In genomic region chr6:41675992-41676391, GRCh38 we compare ENCODE assay signal across 22 cellular contexts. TPM values are rescaled to one million over a fixed set of nuclear protein-coding genes. Genes with fewer than 3 reads are reported as not detected.
"Had no signal": no experiment of that assay in that cellular context is flagged by ENCODE, and none has a peak within 500 bp of the region (broad histone marks: within the 10 kb centered on the region; RNA-seq: fewer than 3 reads in every experiment).

No MANE protein-coding gene starts in this region.

- H3K9me3 Mint-ChIP-seq: activated CD4-positive, alpha-beta memory T cell treated with anti-CD3 and anti-CD28 coated beads, Interleukin-2, amount 10 ng/mL, durations not matched to agents 7 days and 5 days; activated CD4-positive, alpha-beta T cell treated with anti-CD3 and anti-CD28 coated beads, Interleukin-2, amount 10 ng/mL, durations not matched to agents 7 days and 5 days; activated naive CD4-positive, alpha-beta T cell treated with anti-CD3 and anti-CD28 coated beads, Interleukin-2, amount 50 U/mL, for 24 hours; activated naive CD8-positive, alpha-beta T cell treated with anti-CD3 and anti-CD28 coated beads, Interleukin-2, amount 50 U/mL, for 24 hours; activated T-cell treated with anti-CD3 and anti-CD28 coated beads, Interleukin-2, amount 50 U/mL, for 4 hours; activated T-helper 2 cell treated with anti-CD3 and anti-CD28 coated beads, Interferon-gamma antibody, Interleukin-2, Interleukin-4, amounts not matched to agents 10 μg/mL and 5 μg/mL and 100 μg/mL, durations not matched to agents 14 hours and 24 hours and 36 hours; mesothelial cell of epicardium; neural progenitor cell had no signal

- H3K4me1 Mint-ChIP-seq: activated CD4-positive, alpha-beta memory T cell treated with anti-CD3 and anti-CD28 coated beads, Interleukin-2, amount 10 ng/mL, durations not matched to agents 7 days and 5 days; activated CD4-positive, alpha-beta T cell treated with anti-CD3 and anti-CD28 coated beads, Interleukin-2, amount 10 ng/mL, durations not matched to agents 7 days and 5 days; activated naive CD4-positive, alpha-beta T cell treated with anti-CD3 and anti-CD28 coated beads, Interleukin-2, amount 50 U/mL, for 24 hours; activated naive CD8-positive, alpha-beta T cell treated with anti-CD3 and anti-CD28 coated beads, Interleukin-2, amount 50 U/mL, for 24 hours; naive thymus-derived CD4-positive, alpha-beta T cell had no signal

- DNase-seq: activated CD4-positive, alpha-beta memory T cell treated with anti-CD3 and anti-CD28 coated beads, Interleukin-2, amount 10 ng/mL, durations not matched to agents 7 days and 5 days; activated CD4-positive, alpha-beta T cell treated with anti-CD3 and anti-CD28 coated beads, Interleukin-2, amount 10 ng/mL, durations not matched to agents 7 days and 5 days; activated CD4-positive, CD25-positive, alpha-beta regulatory T cell treated with anti-CD3 and anti-CD28 coated beads, Interleukin-2, amount 50 U/mL, for 72 hours; activated naive CD8-positive, alpha-beta T cell treated with anti-CD3 and anti-CD28 coated beads, Interleukin-2, amount 50 U/mL, for 24 hours; activated T-cell treated with anti-CD3 and anti-CD28 coated beads, Interleukin-2, amount 50 U/mL, for 4 hours; amygdala; caudate nucleus; foreskin keratinocyte; mammary epithelial cell; naive thymus-derived CD4-positive, alpha-beta T cell; occipital lobe; stimulated activated naive CD4-positive, alpha-beta T cell had no signal

- H3K9me3 ChIP-seq: spleen, suprapubic skin, tibial artery had no signal

- H3K9ac ChIP-seq: neural progenitor cell had no signal

- H3K36me3 Mint-ChIP-seq: activated naive CD4-positive, alpha-beta T cell treated with anti-CD3 and anti-CD28 coated beads, Interleukin-2, amount 50 U/mL, for 24 hours; mesothelial cell of epicardium; naive thymus-derived CD4-positive, alpha-beta T cell; neural progenitor cell had no signal

- H3K4me2 ChIP-seq: neural progenitor cell had no signal

- H3K27me3 ChIP-seq: neural progenitor cell, suprapubic skin had no signal

- H2AFZ ChIP-seq: neural progenitor cell had no signal

- H3K4me3 ChIP-seq: neural progenitor cell, spleen, suprapubic skin, tibial artery had no signal

- ATAC-seq: activated naive CD8-positive, alpha-beta T cell treated with anti-CD3 and anti-CD28 coated beads, Interleukin-2, amount 50 U/mL, for 24 hours; activated T-cell treated with anti-CD3 and anti-CD28 coated beads, Interleukin-2, amount 50 U/mL, for 4 hours; esophagus mucosa; foreskin keratinocyte had no signal

- H3K27ac ChIP-seq: foreskin keratinocyte, neural progenitor cell, spleen, suprapubic skin, tibial artery, VCaP had no signal

- H3K4me3 Mint-ChIP-seq: activated CD4-positive, alpha-beta memory T cell treated with anti-CD3 and anti-CD28 coated beads, Interleukin-2, amount 10 ng/mL, durations not matched to agents 7 days and 5 days; activated CD4-positive, alpha-beta T cell treated with anti-CD3 and anti-CD28 coated beads, Interleukin-2, amount 10 ng/mL, durations not matched to agents 7 days and 5 days; activated naive CD4-positive, alpha-beta T cell treated with anti-CD3 and anti-CD28 coated beads, Interleukin-2, amount 50 U/mL, for 24 hours; activated naive CD8-positive, alpha-beta T cell treated with anti-CD3 and anti-CD28 coated beads, Interleukin-2, amount 50 U/mL, for 24 hours; activated T-cell treated with anti-CD3 and anti-CD28 coated beads, Interleukin-2, amount 50 U/mL, for 4 hours; mesothelial cell of epicardium; naive thymus-derived CD4-positive, alpha-beta T cell; neural progenitor cell had no signal

- H3K27ac Mint-ChIP-seq: activated CD4-positive, alpha-beta memory T cell treated with anti-CD3 and anti-CD28 coated beads, Interleukin-2, amount 10 ng/mL, durations not matched to agents 7 days and 5 days; activated CD4-positive, alpha-beta T cell treated with anti-CD3 and anti-CD28 coated beads, Interleukin-2, amount 10 ng/mL, durations not matched to agents 7 days and 5 days; activated naive CD4-positive, alpha-beta T cell treated with anti-CD3 and anti-CD28 coated beads, Interleukin-2, amount 50 U/mL, for 24 hours; activated naive CD8-positive, alpha-beta T cell treated with anti-CD3 and anti-CD28 coated beads, Interleukin-2, amount 50 U/mL, for 24 hours; activated T-helper 2 cell treated with anti-CD3 and anti-CD28 coated beads, Interferon-gamma antibody, Interleukin-2, Interleukin-4, amounts not matched to agents 10 μg/mL and 5 μg/mL and 100 μg/mL, durations not matched to agents 14 hours and 24 hours and 36 hours; mesothelial cell of epicardium had no signal

- H3K27me3 Mint-ChIP-seq: activated naive CD8-positive, alpha-beta T cell treated with anti-CD3 and anti-CD28 coated beads, Interleukin-2, amount 50 U/mL, for 24 hours had no signal

- H3K4me1 ChIP-seq: foreskin keratinocyte, spleen, suprapubic skin, tibial artery had no signal

- H3K36me3 ChIP-seq: neural progenitor cell, spleen, suprapubic skin, tibial artery had no signal

RNA-seq across cellular contexts. Expression of gene MDFI, which starts 37.7 kb away (rescaled TPM):
- total RNA-seq: activated CD4-positive, alpha-beta memory T cell treated with anti-CD3 and anti-CD28 coated beads, Interleukin-2, amount 10 ng/mL, durations not matched to agents 7 days and 5 days; activated CD4-positive, alpha-beta T cell treated with anti-CD3 and anti-CD28 coated beads, Interleukin-2, amount 10 ng/mL, durations not matched to agents 7 days and 5 days; activated T-helper 2 cell treated with anti-CD3 and anti-CD28 coated beads, Interferon-gamma antibody, Interleukin-2, Interleukin-4, amounts not matched to agents 10 μg/mL and 5 μg/mL and 100 μg/mL, durations not matched to agents 14 hours and 24 hours and 36 hours; naive thymus-derived CD4-positive, alpha-beta T cell; T-helper 1 cell treated with Interleukin-12 subunit alpha and Interleukin-12 subunit beta and Interleukin-4 antibody, amounts not matched to agents 30 ng/mL and 1 ng/mL, for 36 hours had no signal
- polyA plus RNA-seq: naive thymus-derived CD4-positive, alpha-beta T cell had no signal
